18 cellular contexts compared by ENCODE assay signal in genomic region chr14:68643673-68644072, GRCh38.
DNase-seq lines count a peak whose midpoint lies in the region; FAIRE-seq and TF ChIP-seq lines count a peak whose summit lies in the region.
"Had no signal": no experiment of that assay in that cellular context is flagged by ENCODE, and none has a peak within 500 bp of the region (broad histone marks: within the 10 kb centered on the region; RNA-seq: fewer than 3 reads in every experiment).

No MANE protein-coding gene starts in this region.

- no peaks in the 10 kb centered on the region for H3K36me3 ChIP-seq in esophagus squamous epithelium
- H3K36me3 ChIP-seq: HAP-1 had no signal

- H3K4me3 ChIP-seq in coronary artery (no peak overlapping the region), esophagus squamous epithelium (no peak overlapping the region)
- H3K4me3 ChIP-seq: BLaER1 treated with 17β-estradiol and CSF1 and Interleukin-3, amounts not matched to agents 10 nM and 100 nM; HAP-1 had no signal

- H3K27me3 ChIP-seq in esophagus squamous epithelium: no peaks in the 10 kb centered on the region
- H3K27me3 ChIP-seq: BLaER1 treated with 17β-estradiol and CSF1 and Interleukin-3, amounts not matched to agents 10 nM and 100 nM had no signal

- H3K4me1 Mint-ChIP-seq in nephron progenitor cell: peaks cover 12% of the 10 kb centered on the region
- H3K4me1 Mint-ChIP-seq: CD8-positive, alpha-beta memory T cell had no signal

- H3K27ac Mint-ChIP-seq in nephron progenitor cell: peak overlapping the region; percentile 8
- H3K27ac Mint-ChIP-seq: CD8-positive, alpha-beta memory T cell had no signal

- H3K9me3 Mint-ChIP-seq in nephron progenitor cell: peaks cover 53% of the 10 kb centered on the region

- H3K27ac ChIP-seq in coronary artery (no peak overlapping the region), substantia nigra (ENCODE audit: low read depth, low read length, poor library complexity, severe bottlenecking) (no peak overlapping the region), esophagus squamous epithelium (peak overlapping the region in 1 of 4 donors; percentile 7)
- H3K27ac ChIP-seq: BLaER1 treated with 17β-estradiol and CSF1 and Interleukin-3, amounts not matched to agents 10 nM and 100 nM had no signal

- peaks cover 2 to 43% (median 2%) of the 10 kb centered on the region in 3 donors for H3K4me1 ChIP-seq in esophagus squamous epithelium
- H3K4me1 ChIP-seq: HAP-1 had no signal

- H3K4me3 Mint-ChIP-seq in nephron progenitor cell: no peak overlapping the region
- H3K4me3 Mint-ChIP-seq: CD8-positive, alpha-beta memory T cell had no signal

- TF ChIP-seq CTCF in coronary artery (IDR thresholded peaks at IDR 0.05) (no peak), nephron progenitor cell (IDR thresholded peaks at IDR 0.05) (no peak), esophagus squamous epithelium (IDR thresholded peaks at IDR 0.05) (no peak)

- peak; percentile 28 for DNase-seq in activated CD8-positive, alpha-beta memory T cell treated with anti-CD3 and anti-CD28 coated beads for 24 hours
- DNase-seq in activated CD8-positive, alpha-beta memory T cell treated with anti-CD3 and anti-CD28 coated beads, Interleukin-2, amount 50 U/mL, for 4 hours: no peak
- DNase-seq in coronary artery (ENCODE audit: low spot score) (peak; percentile 71), nephron progenitor cell (no peak), urothelium cell line (ENCODE audit: low spot score) (no peak), substantia nigra (lab: John Stamatoyannopoulos, UW) (no peak), esophagus squamous epithelium (lab: John Stamatoyannopoulos, UW) (no peak), GM03348 (ENCODE audit: low spot score) (no peak)
- DNase-seq: CD8-positive, alpha-beta memory T cell; DMS79; NCI-H1417 treated with DMSO at 0.1 percent for 48 hours; NCI-H1930; NCI-H2171 treated with DMSO at 0.1 percent for 48 hours; NCI-H774; PC-3 had no signal

- peaks cover 0 to 7% (median 0%) of the 10 kb centered on the region in 3 donors for H3K9me3 ChIP-seq in esophagus squamous epithelium

- H3K27me3 Mint-ChIP-seq in nephron progenitor cell (ENCODE audit: low read depth, poor library complexity): peaks cover 6% of the 10 kb centered on the region
- H3K27me3 Mint-ChIP-seq: CD8-positive, alpha-beta memory T cell had no signal

- peak; percentile 63 for FAIRE-seq in urothelium cell line (lab: Jason Lieb, UNC)
- FAIRE-seq: D721Med had no signal

- WGBS in esophagus squamous epithelium, 2 donors: 93 to 96% methylated on average over 2 of the region's 2 CpGs

- intact Hi-C loops in esophagus squamous epithelium (cut with DNase I): no loop called here

- no peak for TF ChIP-seq POLR2A in esophagus squamous epithelium (IDR thresholded peaks at IDR 0.05)

- H3K36me3 Mint-ChIP-seq in nephron progenitor cell (ENCODE audit: low read depth): peaks cover 48% of the 10 kb centered on the region

Comparison
In these comparisons a context has a peak if more than half of its experiments do, and no peak if none do; other contexts are left out.
1. DNase-seq: peak in activated CD8-positive, alpha-beta memory T cell treated with anti-CD3 and anti-CD28 coated beads for 24 hours (single experiment) and coronary artery (single experiment); none in activated CD8-positive, alpha-beta memory T cell treated with anti-CD3 and anti-CD28 coated beads, Interleukin-2, amount 50 U/mL, for 4 hours (single experiment), nephron progenitor cell (single experiment), urothelium cell line (single experiment), substantia nigra (0 of 49), esophagus squamous epithelium (single experiment) and GM03348 (single experiment).